In genomic region chr2:10431797-10432196, GRCh38 we compare ENCODE assay signal across 9 cellular contexts. TPM values are rescaled to one million over a fixed set of nuclear protein-coding genes. Genes with fewer than 3 reads are reported as not detected.
DNase-seq lines count a peak whose midpoint lies in the region; ATAC-seq, FAIRE-seq and TF ChIP-seq lines count a peak whose summit lies in the region.
"Had no signal": no experiment of that assay in that cellular context is flagged by ENCODE, and none has a peak within 500 bp of the region (broad histone marks: within the 10 kb centered on the region; RNA-seq: fewer than 3 reads in every experiment).

No MANE protein-coding gene starts in this region.

- no peak for FAIRE-seq in kidney (lab: Jason Lieb, UNC)

- H3K27me3 Mint-ChIP-seq in activated CD4-positive, alpha-beta T cell treated with anti-CD3 and anti-CD28 coated beads for 36 hours: peaks cover 6% of the 10 kb centered on the region
- H3K27me3 Mint-ChIP-seq in activated CD8-positive, alpha-beta T cell treated with anti-CD3 and anti-CD28 coated beads for 36 hours: peaks cover 9% of the 10 kb centered on the region
- H3K27me3 Mint-ChIP-seq in stimulated activated memory B cell treated with anti-CD40 and anti-IgM and Interleukin-4, amounts not matched to agents 10 μg/mL and 1 μg/mL and 100 μg/mL, for 72 hours: no peaks in the 10 kb centered on the region

- peaks cover 1% of the 10 kb centered on the region for H3K36me3 Mint-ChIP-seq in activated CD4-positive, alpha-beta T cell treated with anti-CD3 and anti-CD28 coated beads for 36 hours (ENCODE audit: low read depth)
- peaks cover 2% of the 10 kb centered on the region for H3K36me3 Mint-ChIP-seq in activated CD8-positive, alpha-beta T cell treated with anti-CD3 and anti-CD28 coated beads for 36 hours (ENCODE audit: low read depth)
- peaks cover 11% of the 10 kb centered on the region for H3K36me3 Mint-ChIP-seq in stimulated activated memory B cell treated with anti-CD40 and anti-IgM and Interleukin-4, amounts not matched to agents 10 μg/mL and 1 μg/mL and 100 μg/mL, for 72 hours

- no peak overlapping the region for H3K9ac ChIP-seq in kidney (ENCODE audit: low read length in 2 of 2)

- H3K9me3 ChIP-seq in kidney (ENCODE audit: control insufficient read depth in 1 of 2, low read length in 2 of 2): no peaks in the 10 kb centered on the region

- TF ChIP-seq CTCF in activated CD8-positive, alpha-beta T cell treated with anti-CD3 and anti-CD28 coated beads for 36 hours (IDR thresholded peaks at IDR 0.05): no peak
- no peak for TF ChIP-seq CTCF in kidney (IDR thresholded peaks at IDR 0.05; ENCODE audit: borderline replicate concordance, extremely low read depth, insufficient read depth)

- peaks cover 11% of the 10 kb centered on the region for H3K4me1 Mint-ChIP-seq in activated CD4-positive, alpha-beta T cell treated with anti-CD3 and anti-CD28 coated beads for 36 hours
- H3K4me1 Mint-ChIP-seq in activated CD8-positive, alpha-beta T cell treated with anti-CD3 and anti-CD28 coated beads for 36 hours (ENCODE audit: low read depth): peaks cover 11% of the 10 kb centered on the region
- peaks cover 33% of the 10 kb centered on the region for H3K4me1 Mint-ChIP-seq in stimulated activated memory B cell treated with anti-CD40 and anti-IgM and Interleukin-4, amounts not matched to agents 10 μg/mL and 1 μg/mL and 100 μg/mL, for 72 hours

- DNase-seq in activated CD4-positive, alpha-beta T cell treated with anti-CD3 and anti-CD28 coated beads for 36 hours: no peak
- no peak for DNase-seq in activated CD4-positive, alpha-beta T cell treated with anti-CD3 and anti-CD28 coated beads for 1 hour
- DNase-seq in activated CD8-positive, alpha-beta T cell treated with anti-CD3 and anti-CD28 coated beads for 36 hours: peak; percentile 20
- peak; percentile 66 for DNase-seq in kidney
- no peak for DNase-seq in midbrain (lab: John Stamatoyannopoulos, UW)
- DNase-seq in HT-29 (ENCODE audit: low spot score): no peak
- DNase-seq: activated gamma-delta T cell treated with Interleukin-2 at 50 U/mL for 16 hours had no signal

- intact Hi-C loops in activated CD4-positive, alpha-beta T cell treated with anti-CD3 and anti-CD28 coated beads for 36 hours (cut with DNase I, micrococcal nuclease): loop anchor here (1.0 to 10.0 kb wide), 4 partner anchors 23 to 617 kb away; no protein-coding TSS in a partner anchor
- intact Hi-C loops in activated CD8-positive, alpha-beta T cell treated with anti-CD3 and anti-CD28 coated beads for 36 hours (cut with micrococcal nuclease): loop anchor here (5.0 kb wide), 1 partner anchor 289 kb away; no protein-coding TSS in a partner anchor
- intact Hi-C loops in kidney (cut with DNase I): loop anchor here (5.0 to 10.0 kb wide), 2 partner anchors 304 to 357 kb away; no protein-coding TSS in a partner anchor

- peak overlapping the region in 1 of 2 donors; percentile 43 for H3K27ac ChIP-seq in kidney (ENCODE audit: low read depth in 2 of 2, low read length in 2 of 2)

- H3K27ac Mint-ChIP-seq in activated CD4-positive, alpha-beta T cell treated with anti-CD3 and anti-CD28 coated beads for 36 hours: no peak overlapping the region
- no peak overlapping the region for H3K27ac Mint-ChIP-seq in activated CD8-positive, alpha-beta T cell treated with anti-CD3 and anti-CD28 coated beads for 36 hours
- peak overlapping the region; percentile 9 for H3K27ac Mint-ChIP-seq in stimulated activated memory B cell treated with anti-CD40 and anti-IgM and Interleukin-4, amounts not matched to agents 10 μg/mL and 1 μg/mL and 100 μg/mL, for 72 hours

- H3K9me3 Mint-ChIP-seq in activated CD4-positive, alpha-beta T cell treated with anti-CD3 and anti-CD28 coated beads for 36 hours (ENCODE audit: low read depth): no peaks in the 10 kb centered on the region
- H3K9me3 Mint-ChIP-seq in activated CD8-positive, alpha-beta T cell treated with anti-CD3 and anti-CD28 coated beads for 36 hours: no peaks in the 10 kb centered on the region
- H3K9me3 Mint-ChIP-seq in stimulated activated memory B cell treated with anti-CD40 and anti-IgM and Interleukin-4, amounts not matched to agents 10 μg/mL and 1 μg/mL and 100 μg/mL, for 72 hours: no peaks in the 10 kb centered on the region

- H3K4me1 ChIP-seq in kidney (ENCODE audit: control insufficient read depth in 1 of 2, insufficient read depth in 1 of 2, low read depth in 1 of 2, low read length in 2 of 2): peaks cover 4 to 8% of the 10 kb centered on the region in 2 donors

- no peak for ATAC-seq in activated CD4-positive, alpha-beta T cell treated with anti-CD3 and anti-CD28 coated beads for 36 hours
- peak; percentile 22 for ATAC-seq in activated CD8-positive, alpha-beta T cell treated with anti-CD3 and anti-CD28 coated beads for 36 hours
- ATAC-seq in stimulated activated memory B cell treated with anti-CD40 and anti-IgM and Interleukin-4, amounts not matched to agents 10 μg/mL and 1 μg/mL and 100 μg/mL, for 72 hours: peak; percentile 24
- ATAC-seq in HG03521 (IDR thresholded peaks at IDR 0.05; ENCODE audit: unreplicated experiment): no peak

- POLR2A ChIA-PET in activated CD4-positive, alpha-beta T cell treated with anti-CD3 and anti-CD28 coated beads for 36 hours (lab: Charles Lee): interaction anchor here (0.6 to 0.7 kb wide), 2 partner anchors 294 to 472 kb away, joined by 3 to 4 read pairs; no protein-coding TSS in a partner anchor
- POLR2A ChIA-PET in activated CD8-positive, alpha-beta T cell treated with anti-CD3 and anti-CD28 coated beads for 36 hours (lab: Charles Lee): interaction anchor here (0.6 to 2.0 kb wide), 3 partner anchors 12 to 307 kb away, joined by 3 to 7 read pairs (median 3); no protein-coding TSS in a partner anchor

- H3K4me3 Mint-ChIP-seq in activated CD4-positive, alpha-beta T cell treated with anti-CD3 and anti-CD28 coated beads for 36 hours: peak overlapping the region; percentile 67
- H3K4me3 Mint-ChIP-seq in activated CD8-positive, alpha-beta T cell treated with anti-CD3 and anti-CD28 coated beads for 36 hours: peak overlapping the region; percentile 33
- peak overlapping the region; percentile 85 for H3K4me3 Mint-ChIP-seq in stimulated activated memory B cell treated with anti-CD40 and anti-IgM and Interleukin-4, amounts not matched to agents 10 μg/mL and 1 μg/mL and 100 μg/mL, for 72 hours

- H3K4me3 ChIP-seq in kidney (ENCODE audit: low read length in 2 of 2): peak overlapping the region in 1 of 2 donors; percentile 46

- CTCF ChIA-PET in activated CD4-positive, alpha-beta T cell treated with anti-CD3 and anti-CD28 coated beads for 36 hours (lab: Charles Lee): interaction anchor here (0.5 to 7.7 kb wide), 7 partner anchors 20 to 359 kb away, joined by 3 to 142 read pairs (median 4); no protein-coding TSS in a partner anchor
- CTCF ChIA-PET in activated CD8-positive, alpha-beta T cell treated with anti-CD3 and anti-CD28 coated beads for 36 hours (lab: Charles Lee): interaction anchor here (0.8 to 4.0 kb wide), 4 partner anchors 23 to 360 kb away, joined by 4 to 42 read pairs (median 8); no protein-coding TSS in a partner anchor

- H3K36me3 ChIP-seq in kidney (ENCODE audit: control insufficient read depth in 1 of 2, insufficient read depth in 2 of 2, low read length in 2 of 2): peaks cover 0 to under 1% of the 10 kb centered on the region in 2 donors

RNA-seq across cellular contexts. Expression of gene ODC1, which starts 16.3 kb away (rescaled TPM):
- total RNA-seq in activated CD4-positive, alpha-beta T cell treated with anti-CD3 and anti-CD28 coated beads for 36 hours: 100 to 1,000 TPM; 158 to 170 TPM
- total RNA-seq in activated CD8-positive, alpha-beta T cell treated with anti-CD3 and anti-CD28 coated beads for 36 hours: 100 to 1,000 TPM; 180 to 181 TPM
- 97.5 TPM for total RNA-seq in kidney
- 94.4 TPM for polyA plus RNA-seq in kidney (ENCODE audit: insufficient read depth, low read depth, low replicate concordance)
- 323 and 427 TPM in 2 replicates for total RNA-seq in HT-29 (2014; rRNA removed; shearing (Covaris generic))

Comparison
In these comparisons a context has a peak if more than half of its experiments do, and no peak if none do; other contexts are left out.
1. ATAC-seq: peak in activated CD8-positive, alpha-beta T cell treated with anti-CD3 and anti-CD28 coated beads for 36 hours (single experiment) and stimulated activated memory B cell treated with anti-CD40 and anti-IgM and Interleukin-4, amounts not matched to agents 10 μg/mL and 1 μg/mL and 100 μg/mL, for 72 hours (single experiment); none in activated CD4-positive, alpha-beta T cell treated with anti-CD3 and anti-CD28 coated beads for 36 hours (single experiment) and HG03521 (single experiment).
2. DNase-seq: peak in activated CD8-positive, alpha-beta T cell treated with anti-CD3 and anti-CD28 coated beads for 36 hours (single experiment) and kidney (single experiment); none in activated CD4-positive, alpha-beta T cell treated with anti-CD3 and anti-CD28 coated beads for 36 hours (single experiment), activated CD4-positive, alpha-beta T cell treated with anti-CD3 and anti-CD28 coated beads for 1 hour (single experiment), midbrain (single experiment) and HT-29 (single experiment).
3. H3K4me3 Mint-ChIP-seq: peak in every context shown above with its lines; median percentile 85 in stimulated activated memory B cell treated with anti-CD40 and anti-IgM and Interleukin-4, amounts not matched to agents 10 μg/mL and 1 μg/mL and 100 μg/mL, for 72 hours; 67 in activated CD4-positive, alpha-beta T cell treated with anti-CD3 and anti-CD28 coated beads for 36 hours; 33 in activated CD8-positive, alpha-beta T cell treated with anti-CD3 and anti-CD28 coated beads for 36 hours.